10 cellular contexts compared by ENCODE assay signal in genomic region chr7:108063520-108063933, GRCh38.
A peak's percentile ranks its signal among the peaks of the same experiment; 100 is the strongest.
DNase-seq lines count a peak whose midpoint lies in the region; ATAC-seq and TF ChIP-seq lines count a peak whose summit lies in the region.
"Had no signal": no experiment of that assay in that cellular context is flagged by ENCODE, and none has a peak within 500 bp of the region (broad histone marks: within the 10 kb centered on the region; RNA-seq: fewer than 3 reads in every experiment).

No MANE protein-coding gene starts in this region.

- intact Hi-C loops in activated T-helper 2 cell treated with anti-CD3 and anti-CD28 coated beads, Interferon-gamma antibody, Interleukin-2, Interleukin-4, amounts not matched to agents 10 μg/mL and 5 μg/mL and 100 μg/mL, durations not matched to agents 14 hours and 24 hours and 36 hours (cut with micrococcal nuclease), result no loop called here

- no peak overlapping the region for H3K4me3 Mint-ChIP-seq in activated T-helper 2 cell treated with anti-CD3 and anti-CD28 coated beads, Interferon-gamma antibody, Interleukin-2, Interleukin-4, amounts not matched to agents 10 μg/mL and 5 μg/mL and 100 μg/mL, durations not matched to agents 14 hours and 24 hours and 36 hours (ENCODE audit: low read depth)

- H3K4me1 ChIP-seq in foreskin keratinocyte, result no peaks in the 10 kb centered on the region

- DNase-seq in GM12864 (ENCODE audit: low read depth) (peak; percentile 2), foreskin keratinocyte (peak; percentile 56 to 73), OCI-M1 (lab: John Stamatoyannopoulos, UW) (no peak), GM19238 (ENCODE audit: insufficient read length, low spot score) (no peak), NOMO-1 treated with dmso at 0.1 percent for 144 hours (lab: John Stamatoyannopoulos, UW; ENCODE audit: unreplicated experiment) (no peak)
- DNase-seq in activated T-helper 2 cell treated with anti-CD3 and anti-CD28 coated beads, Interferon-gamma antibody, Interleukin-2, Interleukin-4, amounts not matched to agents 10 μg/mL and 5 μg/mL and 100 μg/mL, durations not matched to agents 14 hours and 24 hours and 36 hours (ENCODE audit: low spot score), result no peak
- DNase-seq: NCI-H1694 treated with DMSO at 0.1 percent for 48 hours had no signal

- H3K27ac ChIP-seq in foreskin keratinocyte, result no peak overlapping the region

- no peaks in the 10 kb centered on the region for H3K36me3 Mint-ChIP-seq in activated T-helper 2 cell treated with anti-CD3 and anti-CD28 coated beads, Interferon-gamma antibody, Interleukin-2, Interleukin-4, amounts not matched to agents 10 μg/mL and 5 μg/mL and 100 μg/mL, durations not matched to agents 14 hours and 24 hours and 36 hours (ENCODE audit: low read depth)

- no peaks in the 10 kb centered on the region for H3K4me1 Mint-ChIP-seq in activated T-helper 2 cell treated with anti-CD3 and anti-CD28 coated beads, Interferon-gamma antibody, Interleukin-2, Interleukin-4, amounts not matched to agents 10 μg/mL and 5 μg/mL and 100 μg/mL, durations not matched to agents 14 hours and 24 hours and 36 hours (ENCODE audit: low read depth)

- H3K27me3 ChIP-seq in foreskin keratinocyte, result no peaks in the 10 kb centered on the region

- H3K27ac Mint-ChIP-seq in activated T-helper 2 cell treated with anti-CD3 and anti-CD28 coated beads, Interferon-gamma antibody, Interleukin-2, Interleukin-4, amounts not matched to agents 10 μg/mL and 5 μg/mL and 100 μg/mL, durations not matched to agents 14 hours and 24 hours and 36 hours, result no peak overlapping the region

- H3K27me3 Mint-ChIP-seq in activated T-helper 2 cell treated with anti-CD3 and anti-CD28 coated beads, Interferon-gamma antibody, Interleukin-2, Interleukin-4, amounts not matched to agents 10 μg/mL and 5 μg/mL and 100 μg/mL, durations not matched to agents 14 hours and 24 hours and 36 hours (ENCODE audit: low read depth), result peaks cover 4% of the 10 kb centered on the region

- no peak overlapping the region for H3K4me3 ChIP-seq in GM12864 (ENCODE audit: low read depth, low read length)

- TF ChIP-seq CTCF in GM12864 (IDR thresholded peaks at IDR 0.05; ENCODE audit: low read depth, low read length, missing control alignments), result no peak
- TF ChIP-seq CTCF in foreskin keratinocyte (conservative IDR thresholded peaks at IDR 0.05), result peak; percentile 32

- H3K9me3 Mint-ChIP-seq in activated T-helper 2 cell treated with anti-CD3 and anti-CD28 coated beads, Interferon-gamma antibody, Interleukin-2, Interleukin-4, amounts not matched to agents 10 μg/mL and 5 μg/mL and 100 μg/mL, durations not matched to agents 14 hours and 24 hours and 36 hours, result no peaks in the 10 kb centered on the region

- ATAC-seq in GM19463 (IDR thresholded peaks at IDR 0.05; ENCODE audit: unreplicated experiment) (peak; percentile 83), HG03460 (IDR thresholded peaks at IDR 0.05; ENCODE audit: unreplicated experiment) (peak; percentile 57), foreskin keratinocyte (peak; percentile 74)
- ATAC-seq: SK-N-SH treated with all-trans-retinoic acid at 6 μM for 48 hours had no signal

Comparison
In these comparisons a context has a peak if more than half of its experiments do, and no peak if none do; other contexts are left out.
1. DNase-seq: peak in GM12864 (single experiment) and foreskin keratinocyte (2 of 2); none in OCI-M1 (single experiment), activated T-helper 2 cell treated with anti-CD3 and anti-CD28 coated beads, Interferon-gamma antibody, Interleukin-2, Interleukin-4, amounts not matched to agents 10 μg/mL and 5 μg/mL and 100 μg/mL, durations not matched to agents 14 hours and 24 hours and 36 hours (single experiment), GM19238 (single experiment) and NOMO-1 treated with dmso at 0.1 percent for 144 hours (single experiment).
2. Peak in every context shown above with its lines, with median percentiles within 50 percentile points of each other: ATAC-seq.